Comparison of ENCODE assay signal across 13 cellular contexts in the genomic region with DNA sequence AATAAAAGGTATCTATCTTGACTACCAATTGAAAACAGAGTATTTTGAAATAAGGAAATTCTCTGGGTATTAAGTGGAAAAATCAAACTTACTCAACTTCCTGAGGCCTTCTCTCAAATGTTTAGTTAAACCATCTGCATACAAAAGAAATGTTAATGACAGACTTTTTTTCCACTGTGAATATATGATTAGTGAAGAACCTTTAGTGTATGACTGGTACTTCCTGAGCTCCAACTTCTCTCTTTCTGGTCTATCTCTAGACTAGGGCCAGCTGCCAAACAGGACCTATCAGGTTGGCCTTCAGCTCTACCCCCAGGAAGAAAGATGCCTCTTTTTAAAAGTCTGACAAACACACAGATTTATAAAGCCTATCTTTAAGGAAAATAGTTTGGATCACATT.
A peak's percentile ranks its signal among the peaks of the same experiment; 100 is the strongest.
DNase-seq lines count a peak whose midpoint lies in the region; ATAC-seq and TF ChIP-seq lines count a peak whose summit lies in the region.
"Had no signal": no experiment of that assay in that cellular context is flagged by ENCODE, and none has a peak within 500 bp of the region (broad histone marks: within the 10 kb centered on the region; RNA-seq: fewer than 3 reads in every experiment).

No MANE protein-coding gene starts in this region.

- no peaks in the 10 kb centered on the region for H3K9me3 Mint-ChIP-seq in activated T-cell treated with anti-CD3 and anti-CD28 coated beads, Interleukin-2, amount 50 U/mL, for 24 hours
- H3K9me3 Mint-ChIP-seq: type B pancreatic cell had no signal

- H3K27ac ChIP-seq in epithelial cell of prostate (peak overlapping the region; percentile 30), substantia nigra (ENCODE audit: low read depth, low read length, poor library complexity, severe bottlenecking) (peak overlapping the region; percentile 3)

- H3K4me3 Mint-ChIP-seq in activated T-cell treated with anti-CD3 and anti-CD28 coated beads, Interleukin-2, amount 50 U/mL, for 24 hours = peak overlapping the region; percentile 36
- H3K4me3 Mint-ChIP-seq: type B pancreatic cell had no signal

- peaks cover 30% of the 10 kb centered on the region for H3K4me1 Mint-ChIP-seq in activated T-cell treated with anti-CD3 and anti-CD28 coated beads, Interleukin-2, amount 50 U/mL, for 24 hours (ENCODE audit: low read depth)

- ATAC-seq in SK-N-SH treated with all-trans-retinoic acid at 6 μM for 48 hours = peak; percentile 66
- ATAC-seq in HG02623 (IDR thresholded peaks at IDR 0.05; ENCODE audit: unreplicated experiment) = no peak
- no peak for ATAC-seq in GM18861 (IDR thresholded peaks at IDR 0.05; ENCODE audit: unreplicated experiment)
- ATAC-seq: HepG2 had no signal

- H3K27me3 Mint-ChIP-seq in activated T-cell treated with anti-CD3 and anti-CD28 coated beads, Interleukin-2, amount 50 U/mL, for 24 hours = no peaks in the 10 kb centered on the region
- H3K27me3 Mint-ChIP-seq: type B pancreatic cell had no signal

- DNase-seq in activated T-cell treated with anti-CD3 and anti-CD28 coated beads, Interleukin-2, amount 50 U/mL, for 24 hours = no peak
- no peak for DNase-seq in activated T-cell treated with anti-CD3 and anti-CD28 coated beads, Interleukin-2, amount 50 U/mL, for 1 hour
- no peak for DNase-seq in epithelial cell of prostate (ENCODE audit: low read depth, low spot score)
- DNase-seq in substantia nigra (lab: John Stamatoyannopoulos, UW) = no peak
- no peak for DNase-seq in HuH-7 (ENCODE audit: low spot score)
- DNase-seq: left cardiac atrium, NCI-H1930, SW 1271 had no signal

- H3K27ac Mint-ChIP-seq in activated T-cell treated with anti-CD3 and anti-CD28 coated beads, Interleukin-2, amount 50 U/mL, for 24 hours = peak overlapping the region; percentile 87
- H3K27ac Mint-ChIP-seq: type B pancreatic cell had no signal

- peaks cover 47% of the 10 kb centered on the region for H3K36me3 Mint-ChIP-seq in activated T-cell treated with anti-CD3 and anti-CD28 coated beads, Interleukin-2, amount 50 U/mL, for 24 hours (ENCODE audit: low read depth)

TF ChIP-seq in SK-N-SH treated with all-trans-retinoic acid at 6 μM for 48 hours, 23 proteins besides CTCF, POLR2A, EP300 and RAD21:
- TF ChIP-seq ARNTL (CRISPR knock-in tag; IDR thresholded peaks at IDR 0.05; ENCODE audit: borderline replicate concordance, low read depth) (no peak), ZNF70 (CRISPR knock-in tag; IDR thresholded peaks at IDR 0.05) (no peak), ESRRG (CRISPR knock-in tag; IDR thresholded peaks at IDR 0.05) (no peak), PPARA (CRISPR knock-in tag; IDR thresholded peaks at IDR 0.05; ENCODE audit: borderline replicate concordance) (no peak), ZNF565 (CRISPR knock-in tag; conservative IDR thresholded peaks at IDR 0.05; ENCODE audit: low read depth) (no peak), ZFP30 (CRISPR knock-in tag; IDR thresholded peaks at IDR 0.05) (no peak), ISL1 (CRISPR knock-in tag; IDR thresholded peaks at IDR 0.05) (no peak), OSR1 (CRISPR knock-in tag; IDR thresholded peaks at IDR 0.05) (no peak), BACH2 (CRISPR knock-in tag; IDR thresholded peaks at IDR 0.05; ENCODE audit: borderline replicate concordance) (no peak), GLIS3 (CRISPR knock-in tag; IDR thresholded peaks at IDR 0.05) (no peak)
- TF ChIP-seq, protein P1, sequence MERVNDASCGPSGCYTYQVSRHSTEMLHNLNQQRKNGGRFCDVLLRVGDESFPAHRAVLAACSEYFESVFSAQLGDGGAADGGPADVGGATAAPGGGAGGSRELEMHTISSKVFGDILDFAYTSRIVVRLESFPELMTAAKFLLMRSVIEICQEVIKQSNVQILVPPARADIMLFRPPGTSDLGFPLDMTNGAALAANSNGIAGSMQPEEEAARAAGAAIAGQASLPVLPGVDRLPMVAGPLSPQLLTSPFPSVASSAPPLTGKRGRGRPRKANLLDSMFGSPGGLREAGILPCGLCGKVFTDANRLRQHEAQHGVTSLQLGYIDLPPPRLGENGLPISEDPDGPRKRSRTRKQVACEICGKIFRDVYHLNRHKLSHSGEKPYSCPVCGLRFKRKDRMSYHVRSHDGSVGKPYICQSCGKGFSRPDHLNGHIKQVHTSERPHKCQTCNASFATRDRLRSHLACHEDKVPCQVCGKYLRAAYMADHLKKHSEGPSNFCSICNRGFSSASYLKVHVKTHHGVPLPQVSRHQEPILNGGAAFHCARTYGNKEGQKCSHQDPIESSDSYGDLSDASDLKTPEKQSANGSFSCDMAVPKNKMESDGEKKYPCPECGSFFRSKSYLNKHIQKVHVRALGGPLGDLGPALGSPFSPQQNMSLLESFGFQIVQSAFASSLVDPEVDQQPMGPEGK (CRISPR knock-in tag; IDR thresholded peaks at IDR 0.05; ENCODE audit: borderline replicate concordance) = no peak
- TF ChIP-seq, protein P2, sequence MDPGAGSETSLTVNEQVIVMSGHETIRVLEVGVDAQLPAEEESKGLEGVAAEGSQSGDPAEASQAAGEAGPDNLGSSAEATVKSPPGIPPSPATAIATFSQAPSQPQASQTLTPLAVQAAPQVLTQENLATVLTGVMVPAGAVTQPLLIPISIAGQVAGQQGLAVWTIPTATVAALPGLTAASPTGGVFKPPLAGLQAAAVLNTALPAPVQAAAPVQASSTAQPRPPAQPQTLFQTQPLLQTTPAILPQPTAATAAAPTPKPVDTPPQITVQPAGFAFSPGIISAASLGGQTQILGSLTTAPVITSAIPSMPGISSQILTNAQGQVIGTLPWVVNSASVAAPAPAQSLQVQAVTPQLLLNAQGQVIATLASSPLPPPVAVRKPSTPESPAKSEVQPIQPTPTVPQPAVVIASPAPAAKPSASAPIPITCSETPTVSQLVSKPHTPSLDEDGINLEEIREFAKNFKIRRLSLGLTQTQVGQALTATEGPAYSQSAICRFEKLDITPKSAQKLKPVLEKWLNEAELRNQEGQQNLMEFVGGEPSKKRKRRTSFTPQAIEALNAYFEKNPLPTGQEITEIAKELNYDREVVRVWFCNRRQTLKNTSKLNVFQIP (CRISPR knock-in tag; IDR thresholded peaks at IDR 0.05; ENCODE audit: borderline replicate concordance, low read depth) = no peak
